ENCODE assay signal across 17 cellular contexts in the genomic region with DNA sequence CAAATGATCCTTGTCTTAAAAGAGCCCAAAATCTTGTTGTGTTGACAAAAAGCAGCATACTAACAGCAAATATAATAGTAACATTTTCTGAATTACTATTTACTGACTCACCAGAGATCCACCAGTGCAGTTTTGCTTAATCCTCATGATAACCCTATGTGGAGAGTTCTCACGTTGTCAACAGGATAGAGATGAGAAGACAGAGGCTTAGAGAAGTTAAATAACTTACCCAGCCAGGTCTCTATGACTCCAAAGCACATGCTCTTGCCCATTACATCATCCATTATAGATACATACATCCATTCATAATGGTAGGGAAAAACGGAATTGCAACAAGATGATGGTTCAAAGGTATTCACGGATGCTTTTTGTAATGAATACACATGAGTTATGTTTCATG.
DNase-seq lines count a peak whose midpoint lies in the region; ATAC-seq and TF ChIP-seq lines count a peak whose summit lies in the region.
"Had no signal": no experiment of that assay in that cellular context is flagged by ENCODE, and none has a peak within 500 bp of the region (broad histone marks: within the 10 kb centered on the region; RNA-seq: fewer than 3 reads in every experiment).

No MANE protein-coding gene starts in this region.

- H2AFZ ChIP-seq in ACC112 (ENCODE audit: low read length, unreplicated experiment) = no peak overlapping the region

- 0 out of 2 replicates have a peak, but pooled peaks cover 3% of the 10 kb centered on the region for H3K9me3 Mint-ChIP-seq in HFFc6
- H3K9me3 Mint-ChIP-seq in type B pancreatic cell = peaks cover 5% of the 10 kb centered on the region
- H3K9me3 Mint-ChIP-seq in endothelial cell (ENCODE audit: unreplicated experiment) = no peaks in the 10 kb centered on the region

- H3K4me1 Mint-ChIP-seq in HFFc6 (ENCODE audit: low read depth) = peaks cover 11% of the 10 kb centered on the region
- H3K4me1 Mint-ChIP-seq in type B pancreatic cell (ENCODE audit: unreplicated experiment) = peaks cover 5% of the 10 kb centered on the region
- no peaks in the 10 kb centered on the region for H3K4me1 Mint-ChIP-seq in endothelial cell (ENCODE audit: unreplicated experiment)

- H3K27me3 ChIP-seq in ACC112 (ENCODE audit: insufficient read depth, low read length) = no peaks in the 10 kb centered on the region
- H3K27me3 ChIP-seq in RWPE2 (ENCODE audit: insufficient read depth, poor library complexity, severe bottlenecking) = no peaks in the 10 kb centered on the region
- H3K27me3 ChIP-seq: right atrium auricular region had no signal

- no peaks in the 10 kb centered on the region for H3K36me3 Mint-ChIP-seq in HFFc6 (ENCODE audit: low read depth)
- no peaks in the 10 kb centered on the region for H3K36me3 Mint-ChIP-seq in type B pancreatic cell
- no peaks in the 10 kb centered on the region for H3K36me3 Mint-ChIP-seq in endothelial cell (ENCODE audit: low read depth, unreplicated experiment)

- H3K4me3 ChIP-seq in ACC112 (ENCODE audit: low read depth, low read length) (peak overlapping the region; percentile 33), RWPE2 (ENCODE audit: severe bottlenecking) (no peak overlapping the region), fibroblast of pulmonary artery (replicated peaks; ENCODE audit: low read depth, low read length) (no peak overlapping the region)
- H3K4me3 ChIP-seq: coronary artery, heart right ventricle, right atrium auricular region had no signal

- H3K27ac Mint-ChIP-seq in HFFc6 (no peak overlapping the region), type B pancreatic cell (no peak overlapping the region), endothelial cell (ENCODE audit: unreplicated experiment) (no peak overlapping the region)
- H3K27ac Mint-ChIP-seq: activated CD8-positive, alpha-beta T cell treated with anti-CD3 and anti-CD28 coated beads for 36 hours had no signal

- no peaks in the 10 kb centered on the region for H3K79me2 ChIP-seq in ACC112 (ENCODE audit: control insufficient read depth, insufficient read depth, low read length, unreplicated experiment)

- no peak for TF ChIP-seq CTCF in HFFc6 (IDR thresholded peaks at IDR 0.05)
- TF ChIP-seq CTCF in RWPE2 (IDR thresholded peaks at IDR 0.05; ENCODE audit: poor library complexity, severe bottlenecking) = no peak
- no peak for TF ChIP-seq CTCF in fibroblast of pulmonary artery (IDR thresholded peaks at IDR 0.05; ENCODE audit: low read length, missing control alignments)
- TF ChIP-seq CTCF in type B pancreatic cell (conservative IDR thresholded peaks at IDR 0.05) = no peak
- no peak for TF ChIP-seq CTCF in endothelial cell (IDR thresholded peaks at IDR 0.05; ENCODE audit: unreplicated experiment)

- H3K9me3 ChIP-seq in RWPE2 (ENCODE audit: severe bottlenecking) = no peaks in the 10 kb centered on the region
- H3K9me3 ChIP-seq: right atrium auricular region had no signal

- DNase-seq in HFFc6 (peak; percentile 6), RWPE2 (ENCODE audit: low spot score) (no peak), fibroblast of pulmonary artery (ENCODE audit: low read depth) (peak; percentile 3), type B pancreatic cell (ENCODE audit: extremely low spot score, unreplicated experiment) (no peak), endothelial cell (ENCODE audit: low spot score) (no peak), MV-4-11 (lab: John Stamatoyannopoulos, UW) (no peak)
- DNase-seq in activated T-cell treated with anti-CD3 and anti-CD28 coated beads, Interleukin-2, amount 50 U/mL, for 1 hour = no peak
- DNase-seq: activated CD8-positive, alpha-beta T cell treated with anti-CD3 and anti-CD28 coated beads for 36 hours; amniotic stem cell; COR-L47; heart right ventricle; NCI-H774; substantia nigra had no signal

- H3K36me3 ChIP-seq in ACC112 (ENCODE audit: insufficient read depth, low read length) (no peaks in the 10 kb centered on the region), RWPE2 (ENCODE audit: low read depth) (no peaks in the 10 kb centered on the region)
- H3K36me3 ChIP-seq: heart right ventricle, right atrium auricular region had no signal

- H3K27ac ChIP-seq in ACC112 (ENCODE audit: low read depth, low read length) (peak overlapping the region; percentile 46), RWPE2 (ENCODE audit: poor library complexity, severe bottlenecking) (no peak overlapping the region)
- H3K27ac ChIP-seq: coronary artery, heart right ventricle, right atrium auricular region, VCaP had no signal

- peaks cover 13% of the 10 kb centered on the region for H3K4me1 ChIP-seq in ACC112 (ENCODE audit: control insufficient read depth, insufficient read depth, low read length, unreplicated experiment)
- H3K4me1 ChIP-seq in RWPE2 (ENCODE audit: insufficient read depth, poor library complexity, severe bottlenecking) = peaks cover 5% of the 10 kb centered on the region
- H3K4me1 ChIP-seq: heart right ventricle, right atrium auricular region had no signal

- H3K27me3 Mint-ChIP-seq in HFFc6 (ENCODE audit: insufficient read depth) (peaks cover 1% of the 10 kb centered on the region; the same call in 1 of the 2 replicates), type B pancreatic cell (peaks cover 3% of the 10 kb centered on the region), endothelial cell (ENCODE audit: unreplicated experiment) (no peaks in the 10 kb centered on the region)
- H3K27me3 Mint-ChIP-seq: activated CD8-positive, alpha-beta T cell treated with anti-CD3 and anti-CD28 coated beads for 36 hours had no signal

- ATAC-seq in RWPE2 (ENCODE audit: low read depth) = peak; percentile 88
- ATAC-seq: activated CD8-positive, alpha-beta T cell treated with anti-CD3 and anti-CD28 coated beads for 36 hours; heart right ventricle had no signal

- no peak overlapping the region for H3K4me3 Mint-ChIP-seq in HFFc6
- H3K4me3 Mint-ChIP-seq in type B pancreatic cell = no peak overlapping the region
- no peak overlapping the region for H3K4me3 Mint-ChIP-seq in endothelial cell (ENCODE audit: unreplicated experiment)
- H3K4me3 Mint-ChIP-seq: activated CD8-positive, alpha-beta T cell treated with anti-CD3 and anti-CD28 coated beads for 36 hours had no signal

Comparison
In these comparisons a context has a peak if more than half of its experiments do, and no peak if none do; other contexts are left out.
1. DNase-seq: peak in HFFc6 (single experiment) and fibroblast of pulmonary artery (single experiment); none in RWPE2 (single experiment), type B pancreatic cell (single experiment), endothelial cell (single experiment), MV-4-11 (single experiment) and activated T-cell treated with anti-CD3 and anti-CD28 coated beads, Interleukin-2, amount 50 U/mL, for 1 hour (single experiment).